Comparison of ENCODE assay signal across 21 cellular contexts in the genomic region with DNA sequence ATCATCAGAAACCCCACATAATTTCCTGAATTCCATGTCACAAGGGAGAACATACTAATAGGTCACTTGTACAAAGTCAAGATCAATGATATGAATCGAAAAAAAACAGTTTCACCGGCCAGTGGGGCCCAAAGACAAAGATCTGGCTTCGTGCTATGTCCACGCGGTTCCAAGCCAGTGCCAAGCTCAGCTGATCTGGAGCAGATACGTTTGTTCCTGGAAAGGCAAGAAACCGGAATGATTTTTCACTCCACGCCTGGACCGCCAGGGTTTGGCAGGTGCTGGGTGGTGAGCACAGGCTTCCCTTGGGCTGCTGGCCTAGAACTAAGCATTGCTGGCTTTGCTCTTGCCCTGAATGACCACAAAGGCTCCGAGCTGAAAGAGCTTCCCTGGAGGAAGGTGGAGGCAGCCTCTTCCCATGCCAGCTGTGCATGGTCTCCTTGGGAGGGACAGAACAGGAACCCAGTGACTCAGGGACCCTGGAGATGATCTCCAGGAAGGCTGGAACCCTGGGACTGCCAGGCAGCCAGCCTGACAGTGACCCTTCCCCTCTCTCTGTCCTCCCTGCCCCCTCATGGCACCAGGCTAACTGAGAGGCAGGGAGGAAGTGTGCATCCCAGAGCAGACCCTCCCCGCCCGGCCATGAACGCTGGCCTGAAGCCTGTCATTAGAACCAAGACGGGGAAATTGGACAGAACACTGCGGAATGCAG. TPM values are rescaled to one million over a fixed set of nuclear protein-coding genes. Genes with fewer than 3 reads are reported as not detected.
DNase-seq lines count a peak whose midpoint lies in the region; ATAC-seq, FAIRE-seq and TF ChIP-seq lines count a peak whose summit lies in the region.
"Had no signal": no experiment of that assay in that cellular context is flagged by ENCODE, and none has a peak within 500 bp of the region (broad histone marks: within the 10 kb centered on the region; RNA-seq: fewer than 3 reads in every experiment).

No MANE protein-coding gene starts in this region.

- FAIRE-seq in kidney (lab: Jason Lieb, UNC) = no peak

- H3K9me3 ChIP-seq in heart left ventricle (peaks cover 0 to 13% (median 0%) of the 10 kb centered on the region in 12 donors), right atrium auricular region (no peaks in the 10 kb centered on the region), kidney (ENCODE audit: control insufficient read depth in 1 of 2, low read length in 2 of 2) (peaks cover 0 to 2% of the 10 kb centered on the region in 2 donors), upper lobe of right lung (no peaks in the 10 kb centered on the region)

- TF ChIP-seq CTCF in heart left ventricle (IDR thresholded peaks at IDR 0.05) (no peak), right atrium auricular region (IDR thresholded peaks at IDR 0.05) (no peak), kidney (IDR thresholded peaks at IDR 0.05; ENCODE audit: borderline replicate concordance, extremely low read depth, insufficient read depth) (no peak), nephron (IDR thresholded peaks at IDR 0.05; ENCODE audit: unreplicated experiment in 3 of 3) (no peak), upper lobe of right lung (IDR thresholded peaks at IDR 0.05) (no peak), type B pancreatic cell (conservative IDR thresholded peaks at IDR 0.05) (no peak)

- H3K27me3 Mint-ChIP-seq in nephron (ENCODE audit: low read depth) (peaks cover 3% of the 10 kb centered on the region), type B pancreatic cell (peaks cover 10% of the 10 kb centered on the region)

- H3K36me3 Mint-ChIP-seq in nephron (ENCODE audit: low read depth) (no peaks in the 10 kb centered on the region), type B pancreatic cell (peaks cover 5% of the 10 kb centered on the region)
- H3K36me3 Mint-ChIP-seq: CD14-positive monocyte had no signal

- H3K36me3 ChIP-seq in heart left ventricle = no peaks in the 10 kb centered on the region
- no peaks in the 10 kb centered on the region for H3K36me3 ChIP-seq in right atrium auricular region
- no peaks in the 10 kb centered on the region for H3K36me3 ChIP-seq in kidney (ENCODE audit: control insufficient read depth in 1 of 2, insufficient read depth in 2 of 2, low read length in 2 of 2)
- no peaks in the 10 kb centered on the region for H3K36me3 ChIP-seq in upper lobe of right lung

- H3K27ac ChIP-seq in heart left ventricle = no peak overlapping the region
- no peak overlapping the region for H3K27ac ChIP-seq in right atrium auricular region
- peak overlapping the region; percentile 39 to 43 for H3K27ac ChIP-seq in kidney (ENCODE audit: low read depth in 2 of 2, low read length in 2 of 2)
- H3K27ac ChIP-seq in upper lobe of right lung = no peak overlapping the region

- peaks cover 0 to 8% (median 1%) of the 10 kb centered on the region in 12 donors for H3K4me1 ChIP-seq in heart left ventricle
- no peaks in the 10 kb centered on the region for H3K4me1 ChIP-seq in right atrium auricular region
- H3K4me1 ChIP-seq in kidney (ENCODE audit: control insufficient read depth in 1 of 2, insufficient read depth in 1 of 2, low read depth in 1 of 2, low read length in 2 of 2) = peaks cover 8 to 20% of the 10 kb centered on the region in 2 donors
- no peaks in the 10 kb centered on the region for H3K4me1 ChIP-seq in upper lobe of right lung

- intact Hi-C loops in heart left ventricle (cut with DNase I) = loop anchor here in 3 of 10 donors (5.0 to 10.0 kb wide), 3 partner anchors 52 to 68 kb away; partner anchors contain the start of gene MTMR10 (in 2 of the 3)
- intact Hi-C loops in kidney (cut with DNase I) = no loop called here
- intact Hi-C loops in upper lobe of right lung (cut with DNase I) = no loop called here

- DNase-seq in heart left ventricle = peak in 1 of 5 donors; percentile 59
- DNase-seq in right atrium auricular region (ENCODE audit: low spot score) = no peak
- no peak for DNase-seq in kidney
- no peak for DNase-seq in upper lobe of right lung
- DNase-seq in type B pancreatic cell (ENCODE audit: extremely low spot score, unreplicated experiment) = no peak
- no peak for DNase-seq in NCI-H2107 treated with DMSO at 0.1 percent for 48 hours (lab: John Stamatoyannopoulos, UW; ENCODE audit: unreplicated experiment)
- DNase-seq: 8988T; DMS79 treated with DMSO at 0.1 percent for 48 hours; MM.1S; NCI-H1092; NCI-H1436 treated with DMSO at 0.1 percent for 48 hours; NCI-H2029; NCI-H446 treated with DMSO at 0.1 percent for 48 hours; NK-92 treated with Interleukin-12 subunit alpha and Interleukin-12 subunit beta, amount 100 ng/mL, for 24 hours had no signal

- ATAC-seq in heart left ventricle (peak in 3 of 4 donors; percentile 27 to 66 (median 44)), upper lobe of right lung (peak; percentile 15), SK-N-SH treated with all-trans-retinoic acid at 6 μM for 48 hours (no peak)

- TF ChIP-seq POLR2A in heart left ventricle (IDR thresholded peaks at IDR 0.05) = no peak

- no peaks in the 10 kb centered on the region for H3K27me3 ChIP-seq in heart left ventricle
- H3K27me3 ChIP-seq in right atrium auricular region = no peaks in the 10 kb centered on the region
- no peaks in the 10 kb centered on the region for H3K27me3 ChIP-seq in upper lobe of right lung

- H3K9ac ChIP-seq in kidney (ENCODE audit: low read length in 2 of 2) = no peak overlapping the region

- 68 to 77% (median 72%) methylated on average over 15 of the region's 15 CpGs for WGBS in heart left ventricle, 4 donors

- H3K4me3 ChIP-seq in heart left ventricle = no peak overlapping the region
- no peak overlapping the region for H3K4me3 ChIP-seq in right atrium auricular region
- H3K4me3 ChIP-seq in kidney (ENCODE audit: low read length in 2 of 2) = no peak overlapping the region
- H3K4me3 ChIP-seq in upper lobe of right lung = no peak overlapping the region

- peaks cover 20% of the 10 kb centered on the region for H3K4me1 Mint-ChIP-seq in nephron
- H3K4me1 Mint-ChIP-seq in type B pancreatic cell (ENCODE audit: unreplicated experiment) = peaks cover 11% of the 10 kb centered on the region
- H3K4me1 Mint-ChIP-seq: CD14-positive monocyte had no signal

- H3K27ac Mint-ChIP-seq in nephron (peak overlapping the region; percentile 6 to 64 (median 43)), type B pancreatic cell (no peak overlapping the region)
- H3K27ac Mint-ChIP-seq: CD14-positive monocyte had no signal

- H3K4me3 Mint-ChIP-seq in nephron (no peak overlapping the region), type B pancreatic cell (no peak overlapping the region)
- H3K4me3 Mint-ChIP-seq: CD14-positive monocyte had no signal

- H3K9me3 Mint-ChIP-seq in nephron (peaks cover 17% of the 10 kb centered on the region), type B pancreatic cell (peaks cover 9% of the 10 kb centered on the region)

TF ChIP-seq in SK-N-SH treated with all-trans-retinoic acid at 6 μM for 48 hours, 23 proteins besides CTCF, POLR2A, EP300 and RAD21:
- TF ChIP-seq, protein P1, sequence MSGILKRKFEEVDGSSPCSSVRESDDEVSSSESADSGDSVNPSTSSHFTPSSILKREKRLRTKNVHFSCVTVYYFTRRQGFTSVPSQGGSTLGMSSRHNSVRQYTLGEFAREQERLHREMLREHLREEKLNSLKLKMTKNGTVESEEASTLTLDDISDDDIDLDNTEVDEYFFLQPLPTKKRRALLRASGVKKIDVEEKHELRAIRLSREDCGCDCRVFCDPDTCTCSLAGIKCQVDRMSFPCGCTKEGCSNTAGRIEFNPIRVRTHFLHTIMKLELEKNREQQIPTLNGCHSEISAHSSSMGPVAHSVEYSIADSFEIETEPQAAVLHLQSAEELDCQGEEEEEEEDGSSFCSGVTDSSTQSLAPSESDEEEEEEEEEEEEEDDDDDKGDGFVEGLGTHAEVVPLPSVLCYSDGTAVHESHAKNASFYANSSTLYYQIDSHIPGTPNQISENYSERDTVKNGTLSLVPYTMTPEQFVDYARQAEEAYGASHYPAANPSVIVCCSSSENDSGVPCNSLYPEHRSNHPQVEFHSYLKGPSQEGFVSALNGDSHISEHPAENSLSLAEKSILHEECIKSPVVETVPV (CRISPR knock-in tag; IDR thresholded peaks at IDR 0.05) = no peak
- TF ChIP-seq TCF4 (CRISPR knock-in tag; IDR thresholded peaks at IDR 0.05; ENCODE audit: borderline replicate concordance) = no peak
- no peak for TF ChIP-seq ZNF70 (CRISPR knock-in tag; IDR thresholded peaks at IDR 0.05)
- no peak for TF ChIP-seq ZNF565 (CRISPR knock-in tag; conservative IDR thresholded peaks at IDR 0.05; ENCODE audit: low read depth)
- no peak for TF ChIP-seq SNAI2 (CRISPR knock-in tag; IDR thresholded peaks at IDR 0.05)
- no peak for TF ChIP-seq PPARA (CRISPR knock-in tag; IDR thresholded peaks at IDR 0.05; ENCODE audit: borderline replicate concordance)
- no peak for TF ChIP-seq BACH2 (CRISPR knock-in tag; IDR thresholded peaks at IDR 0.05; ENCODE audit: borderline replicate concordance)
- TF ChIP-seq ZNF8 (CRISPR knock-in tag; IDR thresholded peaks at IDR 0.05) = no peak
- no peak for TF ChIP-seq CREB5 (CRISPR knock-in tag; IDR thresholded peaks at IDR 0.05; ENCODE audit: low read depth)
- no peak for TF ChIP-seq GLIS3 (CRISPR knock-in tag; IDR thresholded peaks at IDR 0.05)

RNA-seq across cellular contexts. Expression of gene TRPM1, which starts 40.9 kb away (rescaled TPM):
- total RNA-seq in heart left ventricle = not detected
- under 1 TPM in 1 of 2 donors, not detected in 1; 0.25 TPM for polyA plus RNA-seq in heart left ventricle
- not detected for total RNA-seq in right atrium auricular region
- not detected for total RNA-seq in kidney
- 1.3 TPM for polyA plus RNA-seq in kidney (ENCODE audit: insufficient read depth, low read depth, low replicate concordance)
- total RNA-seq in upper lobe of right lung = not detected
- 9.5 TPM in 1 of 2 replicates, not detected in the other for total RNA-seq in type B pancreatic cell (ENCODE audit: low replicate concordance)
- total RNA-seq: H4, LHCN-M2, OCI-LY7 had no signal
- polyA plus RNA-seq: AG04450 had no signal

Comparison
In these comparisons a context has a peak if more than half of its experiments do, and no peak if none do; other contexts are left out.
1. H3K27ac ChIP-seq: peak in kidney (2 of 2); none in heart left ventricle (0 of 12), right atrium auricular region (0 of 2) and upper lobe of right lung (single experiment).